Comparison of ENCODE assay signal across 1 cellular context in the genomic region with DNA sequence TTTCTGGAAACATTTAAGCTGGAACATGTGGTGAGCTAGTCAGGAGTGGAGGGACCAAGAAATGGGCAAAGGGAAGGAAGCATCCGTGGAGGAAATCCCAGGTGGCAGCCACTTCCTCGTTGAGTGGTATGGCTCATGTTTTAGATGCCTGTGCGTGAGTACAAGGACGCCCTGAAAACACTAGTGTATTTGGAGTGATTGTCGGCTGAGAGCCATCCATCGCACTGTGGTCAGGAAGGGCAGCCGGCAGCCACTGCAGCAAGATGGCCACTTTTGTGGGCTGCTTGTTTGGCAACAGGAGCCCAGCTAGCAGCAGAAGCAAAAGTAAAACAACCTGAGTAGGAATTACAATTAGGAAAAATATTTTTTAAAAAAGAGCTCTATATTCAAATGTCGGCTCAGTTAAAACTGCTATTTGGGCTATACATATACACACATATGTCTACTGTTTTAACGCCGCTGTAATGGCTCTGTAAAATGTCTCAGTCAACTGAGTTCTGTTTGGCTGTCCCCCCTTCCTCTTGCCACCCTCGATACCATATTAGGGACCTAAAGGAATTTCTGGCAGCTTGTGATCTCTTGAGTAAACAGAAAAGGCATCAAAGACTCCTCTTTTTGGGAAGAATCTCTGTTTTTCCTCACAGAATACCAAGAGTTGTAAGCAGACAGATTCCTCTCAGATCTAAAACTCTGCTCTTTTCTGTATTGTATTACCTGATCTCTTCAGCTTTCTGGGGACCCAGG.
TF ChIP-seq lines count a peak whose summit lies in the region.

No MANE protein-coding gene starts in this region.

TF ChIP-seq in HepG2, 621 proteins besides CTCF, POLR2A, EP300 and RAD21 (continued from another document and continues in another):
- no peak for TF ChIP-seq ZNF329 (CRISPR knock-in tag; IDR thresholded peaks at IDR 0.05; ENCODE audit: low read depth)
- TF ChIP-seq ZNF891 (CRISPR knock-in tag; IDR thresholded peaks at IDR 0.05) = no peak
- TF ChIP-seq, protein P1, sequence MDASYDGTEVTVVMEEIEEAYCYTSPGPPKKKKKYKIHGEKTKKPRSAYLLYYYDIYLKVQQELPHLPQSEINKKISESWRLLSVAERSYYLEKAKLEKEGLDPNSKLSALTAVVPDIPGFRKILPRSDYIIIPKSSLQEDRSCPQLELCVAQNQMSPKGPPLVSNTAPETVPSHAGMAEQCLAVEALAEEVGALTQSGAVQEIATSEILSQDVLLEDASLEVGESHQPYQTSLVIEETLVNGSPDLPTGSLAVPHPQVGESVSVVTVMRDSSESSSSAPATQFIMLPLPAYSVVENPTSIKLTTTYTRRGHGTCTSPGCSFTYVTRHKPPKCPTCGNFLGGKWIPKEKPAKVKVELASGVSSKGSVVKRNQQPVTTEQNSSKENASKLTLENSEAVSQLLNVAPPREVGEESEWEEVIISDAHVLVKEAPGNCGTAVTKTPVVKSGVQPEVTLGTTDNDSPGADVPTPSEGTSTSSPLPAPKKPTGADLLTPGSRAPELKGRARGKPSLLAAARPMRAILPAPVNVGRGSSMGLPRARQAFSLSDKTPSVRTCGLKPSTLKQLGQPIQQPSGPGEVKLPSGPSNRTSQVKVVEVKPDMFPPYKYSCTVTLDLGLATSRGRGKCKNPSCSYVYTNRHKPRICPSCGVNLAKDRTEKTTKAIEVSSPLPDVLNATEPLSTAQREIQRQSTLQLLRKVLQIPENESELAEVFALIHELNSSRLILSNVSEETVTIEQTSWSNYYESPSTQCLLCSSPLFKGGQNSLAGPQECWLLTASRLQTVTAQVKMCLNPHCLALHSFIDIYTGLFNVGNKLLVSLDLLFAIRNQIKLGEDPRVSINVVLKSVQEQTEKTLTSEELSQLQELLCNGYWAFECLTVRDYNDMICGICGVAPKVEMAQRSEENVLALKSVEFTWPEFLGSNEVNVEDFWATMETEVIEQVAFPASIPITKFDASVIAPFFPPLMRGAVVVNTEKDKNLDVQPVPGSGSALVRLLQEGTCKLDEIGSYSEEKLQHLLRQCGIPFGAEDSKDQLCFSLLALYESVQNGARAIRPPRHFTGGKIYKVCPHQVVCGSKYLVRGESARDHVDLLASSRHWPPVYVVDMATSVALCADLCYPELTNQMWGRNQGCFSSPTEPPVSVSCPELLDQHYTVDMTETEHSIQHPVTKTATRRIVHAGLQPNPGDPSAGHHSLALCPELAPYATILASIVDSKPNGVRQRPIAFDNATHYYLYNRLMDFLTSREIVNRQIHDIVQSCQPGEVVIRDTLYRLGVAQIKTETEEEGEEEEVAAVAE (CRISPR knock-in tag; IDR thresholded peaks at IDR 0.05; ENCODE audit: borderline replicate concordance) = no peak
- TF ChIP-seq DR1 (CRISPR knock-in tag; IDR thresholded peaks at IDR 0.05) = no peak
- TF ChIP-seq SRF (IDR thresholded peaks at IDR 0.05; ENCODE audit: low read depth, low read length) = peak; percentile 94
- TF ChIP-seq, protein P2, sequence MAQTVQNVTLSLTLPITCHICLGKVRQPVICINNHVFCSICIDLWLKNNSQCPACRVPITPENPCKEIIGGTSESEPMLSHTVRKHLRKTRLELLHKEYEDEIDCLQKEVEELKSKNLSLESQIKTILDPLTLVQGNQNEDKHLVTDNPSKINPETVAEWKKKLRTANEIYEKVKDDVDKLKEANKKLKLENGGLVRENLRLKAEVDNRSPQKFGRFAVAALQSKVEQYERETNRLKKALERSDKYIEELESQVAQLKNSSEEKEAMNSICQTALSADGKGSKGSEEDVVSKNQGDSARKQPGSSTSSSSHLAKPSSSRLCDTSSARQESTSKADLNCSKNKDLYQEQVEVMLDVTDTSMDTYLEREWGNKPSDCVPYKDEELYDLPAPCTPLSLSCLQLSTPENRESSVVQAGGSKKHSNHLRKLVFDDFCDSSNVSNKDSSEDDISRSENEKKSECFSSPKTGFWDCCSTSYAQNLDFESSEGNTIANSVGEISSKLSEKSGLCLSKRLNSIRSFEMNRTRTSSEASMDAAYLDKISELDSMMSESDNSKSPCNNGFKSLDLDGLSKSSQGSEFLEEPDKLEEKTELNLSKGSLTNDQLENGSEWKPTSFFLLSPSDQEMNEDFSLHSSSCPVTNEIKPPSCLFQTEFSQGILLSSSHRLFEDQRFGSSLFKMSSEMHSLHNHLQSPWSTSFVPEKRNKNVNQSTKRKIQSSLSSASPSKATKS (CRISPR knock-in tag; IDR thresholded peaks at IDR 0.05) = no peak
- TF ChIP-seq, protein P3, sequence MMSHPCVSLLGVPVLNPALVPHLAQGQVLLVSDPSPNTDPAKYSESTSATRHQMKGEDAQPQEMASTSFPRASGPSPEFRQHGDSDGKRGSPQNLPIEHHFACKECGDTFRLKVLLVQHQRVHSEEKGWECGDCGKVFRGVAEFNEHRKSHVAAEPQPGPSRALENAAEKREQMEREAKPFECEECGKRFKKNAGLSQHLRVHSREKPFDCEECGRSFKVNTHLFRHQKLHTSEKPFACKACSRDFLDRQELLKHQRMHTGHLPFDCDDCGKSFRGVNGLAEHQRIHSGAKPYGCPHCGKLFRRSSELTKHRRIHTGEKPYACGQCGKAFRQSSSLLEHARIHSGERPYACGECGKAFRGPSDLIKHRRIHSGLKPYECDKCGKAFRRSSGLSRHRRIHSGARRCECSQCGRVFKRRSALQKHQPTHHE (CRISPR knock-in tag; IDR thresholded peaks at IDR 0.05; ENCODE audit: borderline replicate concordance) = no peak
- TF ChIP-seq, protein P4, sequence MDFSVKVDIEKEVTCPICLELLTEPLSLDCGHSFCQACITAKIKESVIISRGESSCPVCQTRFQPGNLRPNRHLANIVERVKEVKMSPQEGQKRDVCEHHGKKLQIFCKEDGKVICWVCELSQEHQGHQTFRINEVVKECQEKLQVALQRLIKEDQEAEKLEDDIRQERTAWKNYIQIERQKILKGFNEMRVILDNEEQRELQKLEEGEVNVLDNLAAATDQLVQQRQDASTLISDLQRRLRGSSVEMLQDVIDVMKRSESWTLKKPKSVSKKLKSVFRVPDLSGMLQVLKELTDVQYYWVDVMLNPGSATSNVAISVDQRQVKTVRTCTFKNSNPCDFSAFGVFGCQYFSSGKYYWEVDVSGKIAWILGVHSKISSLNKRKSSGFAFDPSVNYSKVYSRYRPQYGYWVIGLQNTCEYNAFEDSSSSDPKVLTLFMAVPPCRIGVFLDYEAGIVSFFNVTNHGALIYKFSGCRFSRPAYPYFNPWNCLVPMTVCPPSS (IDR thresholded peaks at IDR 0.05) = no peak
- no peak for TF ChIP-seq ZNF276 (CRISPR knock-in tag; IDR thresholded peaks at IDR 0.05; ENCODE audit: low read depth)
- TF ChIP-seq FOXA3 (CRISPR knock-in tag; IDR thresholded peaks at IDR 0.05) = peak; percentile 48
- TF ChIP-seq FOXP4 (CRISPR knock-in tag; IDR thresholded peaks at IDR 0.05) = 0 out of 2 replicates have a peak, but pooled peaks have one; percentile 17
- TF ChIP-seq, protein P5, sequence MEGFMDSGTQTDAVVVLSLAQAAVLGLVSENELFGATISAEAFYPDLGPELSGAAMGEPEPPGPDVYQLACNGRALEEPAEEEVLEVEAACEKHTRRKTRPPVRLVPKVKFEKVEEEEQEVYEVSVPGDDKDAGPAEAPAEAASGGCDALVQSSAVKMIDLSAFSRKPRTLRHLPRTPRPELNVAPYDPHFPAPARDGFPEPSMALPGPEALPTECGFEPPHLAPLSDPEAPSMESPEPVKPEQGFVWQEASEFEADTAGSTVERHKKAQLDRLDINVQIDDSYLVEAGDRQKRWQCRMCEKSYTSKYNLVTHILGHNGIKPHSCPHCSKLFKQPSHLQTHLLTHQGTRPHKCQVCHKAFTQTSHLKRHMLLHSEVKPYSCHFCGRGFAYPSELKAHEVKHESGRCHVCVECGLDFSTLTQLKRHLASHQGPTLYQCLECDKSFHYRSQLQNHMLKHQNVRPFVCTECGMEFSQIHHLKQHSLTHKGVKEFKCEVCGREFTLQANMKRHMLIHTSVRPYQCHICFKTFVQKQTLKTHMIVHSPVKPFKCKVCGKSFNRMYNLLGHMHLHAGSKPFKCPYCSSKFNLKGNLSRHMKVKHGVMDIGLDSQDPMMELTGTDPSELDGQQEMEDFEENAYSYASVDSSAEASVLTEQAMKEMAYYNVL (CRISPR knock-in tag; IDR thresholded peaks at IDR 0.05; ENCODE audit: borderline replicate concordance) = no peak
- TF ChIP-seq SAFB2 (CRISPR knock-in tag; IDR thresholded peaks at IDR 0.05; ENCODE audit: borderline replicate concordance, low read depth) = no peak
- TF ChIP-seq KLF6 (CRISPR knock-in tag; IDR thresholded peaks at IDR 0.05) = no peak
- no peak for TF ChIP-seq FOXO1 (CRISPR knock-in tag; IDR thresholded peaks at IDR 0.05)
- TF ChIP-seq, protein P6, sequence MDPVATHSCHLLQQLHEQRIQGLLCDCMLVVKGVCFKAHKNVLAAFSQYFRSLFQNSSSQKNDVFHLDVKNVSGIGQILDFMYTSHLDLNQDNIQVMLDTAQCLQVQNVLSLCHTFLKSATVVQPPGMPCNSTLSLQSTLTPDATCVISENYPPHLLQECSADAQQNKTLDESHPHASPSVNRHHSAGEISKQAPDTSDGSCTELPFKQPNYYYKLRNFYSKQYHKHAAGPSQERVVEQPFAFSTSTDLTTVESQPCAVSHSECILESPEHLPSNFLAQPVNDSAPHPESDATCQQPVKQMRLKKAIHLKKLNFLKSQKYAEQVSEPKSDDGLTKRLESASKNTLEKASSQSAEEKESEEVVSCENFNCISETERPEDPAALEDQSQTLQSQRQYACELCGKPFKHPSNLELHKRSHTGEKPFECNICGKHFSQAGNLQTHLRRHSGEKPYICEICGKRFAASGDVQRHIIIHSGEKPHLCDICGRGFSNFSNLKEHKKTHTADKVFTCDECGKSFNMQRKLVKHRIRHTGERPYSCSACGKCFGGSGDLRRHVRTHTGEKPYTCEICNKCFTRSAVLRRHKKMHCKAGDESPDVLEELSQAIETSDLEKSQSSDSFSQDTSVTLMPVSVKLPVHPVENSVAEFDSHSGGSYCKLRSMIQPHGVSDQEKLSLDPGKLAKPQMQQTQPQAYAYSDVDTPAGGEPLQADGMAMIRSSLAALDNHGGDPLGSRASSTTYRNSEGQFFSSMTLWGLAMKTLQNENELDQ (CRISPR knock-in tag; IDR thresholded peaks at IDR 0.05; ENCODE audit: borderline replicate concordance) = no peak
- TF ChIP-seq, protein P7, sequence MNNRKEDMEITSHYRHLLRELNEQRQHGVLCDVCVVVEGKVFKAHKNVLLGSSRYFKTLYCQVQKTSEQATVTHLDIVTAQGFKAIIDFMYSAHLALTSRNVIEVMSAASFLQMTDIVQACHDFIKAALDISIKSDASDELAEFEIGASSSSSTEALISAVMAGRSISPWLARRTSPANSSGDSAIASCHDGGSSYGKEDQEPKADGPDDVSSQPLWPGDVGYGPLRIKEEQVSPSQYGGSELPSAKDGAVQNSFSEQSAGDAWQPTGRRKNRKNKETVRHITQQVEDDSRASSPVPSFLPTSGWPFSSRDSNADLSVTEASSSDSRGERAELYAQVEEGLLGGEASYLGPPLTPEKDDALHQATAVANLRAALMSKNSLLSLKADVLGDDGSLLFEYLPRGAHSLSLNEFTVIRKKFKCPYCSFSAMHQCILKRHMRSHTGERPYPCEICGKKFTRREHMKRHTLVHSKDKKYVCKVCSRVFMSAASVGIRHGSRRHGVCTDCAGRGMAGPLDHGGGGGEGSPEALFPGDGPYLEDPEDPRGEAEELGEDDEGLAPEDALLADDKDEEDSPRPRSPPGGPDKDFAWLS (CRISPR knock-in tag; IDR thresholded peaks at IDR 0.05; ENCODE audit: borderline replicate concordance) = no peak
- no peak for TF ChIP-seq NFRKB (IDR thresholded peaks at IDR 0.05)
- no peak for TF ChIP-seq MXD4 (CRISPR knock-in tag; IDR thresholded peaks at IDR 0.05)
- TF ChIP-seq SIX1 (CRISPR knock-in tag; IDR thresholded peaks at IDR 0.05; ENCODE audit: borderline replicate concordance) = no peak
- TF ChIP-seq, protein P8, sequence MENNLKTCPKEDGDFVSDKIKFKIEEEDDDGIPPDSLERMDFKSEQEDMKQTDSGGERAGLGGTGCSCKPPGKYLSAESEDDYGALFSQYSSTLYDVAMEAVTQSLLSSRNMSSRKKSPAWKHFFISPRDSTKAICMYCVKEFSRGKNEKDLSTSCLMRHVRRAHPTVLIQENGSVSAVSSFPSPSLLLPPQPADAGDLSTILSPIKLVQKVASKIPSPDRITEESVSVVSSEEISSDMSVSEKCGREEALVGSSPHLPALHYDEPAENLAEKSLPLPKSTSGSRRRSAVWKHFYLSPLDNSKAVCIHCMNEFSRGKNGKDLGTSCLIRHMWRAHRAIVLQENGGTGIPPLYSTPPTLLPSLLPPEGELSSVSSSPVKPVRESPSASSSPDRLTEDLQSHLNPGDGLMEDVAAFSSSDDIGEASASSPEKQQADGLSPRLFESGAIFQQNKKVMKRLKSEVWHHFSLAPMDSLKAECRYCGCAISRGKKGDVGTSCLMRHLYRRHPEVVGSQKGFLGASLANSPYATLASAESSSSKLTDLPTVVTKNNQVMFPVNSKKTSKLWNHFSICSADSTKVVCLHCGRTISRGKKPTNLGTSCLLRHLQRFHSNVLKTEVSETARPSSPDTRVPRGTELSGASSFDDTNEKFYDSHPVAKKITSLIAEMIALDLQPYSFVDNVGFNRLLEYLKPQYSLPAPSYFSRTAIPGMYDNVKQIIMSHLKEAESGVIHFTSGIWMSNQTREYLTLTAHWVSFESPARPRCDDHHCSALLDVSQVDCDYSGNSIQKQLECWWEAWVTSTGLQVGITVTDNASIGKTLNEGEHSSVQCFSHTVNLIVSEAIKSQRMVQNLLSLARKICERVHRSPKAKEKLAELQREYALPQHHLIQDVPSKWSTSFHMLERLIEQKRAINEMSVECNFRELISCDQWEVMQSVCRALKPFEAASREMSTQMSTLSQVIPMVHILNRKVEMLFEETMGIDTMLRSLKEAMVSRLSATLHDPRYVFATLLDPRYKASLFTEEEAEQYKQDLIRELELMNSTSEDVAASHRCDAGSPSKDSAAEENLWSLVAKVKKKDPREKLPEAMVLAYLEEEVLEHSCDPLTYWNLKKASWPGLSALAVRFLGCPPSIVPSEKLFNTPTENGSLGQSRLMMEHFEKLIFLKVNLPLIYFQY (CRISPR knock-in tag; IDR thresholded peaks at IDR 0.05; ENCODE audit: borderline replicate concordance) = no peak
